ENCODE assay signal across 1 cellular context in genomic region chr15:63474810-63475316, GRCh38.
TF ChIP-seq lines count a peak whose summit lies in the region.

No MANE protein-coding gene starts in this region.

TF ChIP-seq in GM12878, 131 proteins besides CTCF, POLR2A, EP300 and RAD21 (continued from another document and continues in another):
- TF ChIP-seq, protein P1, sequence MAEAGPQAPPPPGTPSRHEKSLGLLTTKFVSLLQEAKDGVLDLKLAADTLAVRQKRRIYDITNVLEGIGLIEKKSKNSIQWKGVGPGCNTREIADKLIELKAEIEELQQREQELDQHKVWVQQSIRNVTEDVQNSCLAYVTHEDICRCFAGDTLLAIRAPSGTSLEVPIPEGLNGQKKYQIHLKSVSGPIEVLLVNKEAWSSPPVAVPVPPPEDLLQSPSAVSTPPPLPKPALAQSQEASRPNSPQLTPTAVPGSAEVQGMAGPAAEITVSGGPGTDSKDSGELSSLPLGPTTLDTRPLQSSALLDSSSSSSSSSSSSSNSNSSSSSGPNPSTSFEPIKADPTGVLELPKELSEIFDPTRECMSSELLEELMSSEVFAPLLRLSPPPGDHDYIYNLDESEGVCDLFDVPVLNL (IDR thresholded peaks at IDR 0.05; ENCODE audit: low read depth, low read length): no peak
- peak; percentile 55 to 70 for TF ChIP-seq IKZF2 (IDR thresholded peaks at IDR 0.05)
- TF ChIP-seq KAT2A (conservative IDR thresholded peaks at IDR 0.05; ENCODE audit: control insufficient read depth, low read depth, low read length): no peak
- peak; percentile 97 for TF ChIP-seq DPF2 (IDR thresholded peaks at IDR 0.05)
- no peak; the same call in 1 of the 2 replicates for TF ChIP-seq MTA3 (IDR thresholded peaks at IDR 0.05; ENCODE audit: borderline replicate concordance, low read length)
- no peak for TF ChIP-seq SRF (IDR thresholded peaks at IDR 0.05; ENCODE audit: low read depth in 2 of 2, low read length in 2 of 2)
- TF ChIP-seq SREBF1 (IDR thresholded peaks at IDR 0.05; ENCODE audit: low read length): no peak
- peak; percentile 61 to 72; a peak in 3 of 4 replicates for TF ChIP-seq BHLHE40 (IDR thresholded peaks at IDR 0.05; ENCODE audit: borderline replicate concordance in 1 of 2, low read depth in 2 of 2, low read length in 1 of 2)
- TF ChIP-seq BCL11A (IDR thresholded peaks at IDR 0.05; ENCODE audit: low read depth, low read length): peak; percentile 94
- no peak for TF ChIP-seq RB1 (IDR thresholded peaks at IDR 0.05; ENCODE audit: borderline replicate concordance)
- TF ChIP-seq ZBTB11 (CRISPR knock-in tag; IDR thresholded peaks at IDR 0.05): no peak
- TF ChIP-seq TBL1XR1 (IDR thresholded peaks at IDR 0.05; ENCODE audit: low read depth, low read length): 0 out of 2 replicates have a peak, but pooled peaks have one; percentile 26
- no peak for TF ChIP-seq ZNF24 (IDR thresholded peaks at IDR 0.05)
- TF ChIP-seq BACH1 (IDR thresholded peaks at IDR 0.05; ENCODE audit: borderline replicate concordance): peak; percentile 88; the same call in 1 of the 2 replicates
- TF ChIP-seq, protein P2, sequence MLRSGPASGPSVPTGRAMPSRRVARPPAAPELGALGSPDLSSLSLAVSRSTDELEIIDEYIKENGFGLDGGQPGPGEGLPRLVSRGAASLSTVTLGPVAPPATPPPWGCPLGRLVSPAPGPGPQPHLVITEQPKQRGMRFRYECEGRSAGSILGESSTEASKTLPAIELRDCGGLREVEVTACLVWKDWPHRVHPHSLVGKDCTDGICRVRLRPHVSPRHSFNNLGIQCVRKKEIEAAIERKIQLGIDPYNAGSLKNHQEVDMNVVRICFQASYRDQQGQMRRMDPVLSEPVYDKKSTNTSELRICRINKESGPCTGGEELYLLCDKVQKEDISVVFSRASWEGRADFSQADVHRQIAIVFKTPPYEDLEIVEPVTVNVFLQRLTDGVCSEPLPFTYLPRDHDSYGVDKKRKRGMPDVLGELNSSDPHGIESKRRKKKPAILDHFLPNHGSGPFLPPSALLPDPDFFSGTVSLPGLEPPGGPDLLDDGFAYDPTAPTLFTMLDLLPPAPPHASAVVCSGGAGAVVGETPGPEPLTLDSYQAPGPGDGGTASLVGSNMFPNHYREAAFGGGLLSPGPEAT (IDR thresholded peaks at IDR 0.05; ENCODE audit: low read depth): no peak; the same call in 1 of the 2 replicates
- TF ChIP-seq YY1 (IDR thresholded peaks at IDR 0.05; ENCODE audit: low read depth, low read length): peak; percentile 44
- no peak for TF ChIP-seq BRCA1 (IDR thresholded peaks at IDR 0.05; ENCODE audit: low read depth, low read length)
- no peak for TF ChIP-seq STAT1 (conservative IDR thresholded peaks at IDR 0.05)
- no peak; the same call in none of the 2 replicates for TF ChIP-seq ZNF384 (IDR thresholded peaks at IDR 0.05; ENCODE audit: borderline replicate concordance, low read depth, low read length)
- TF ChIP-seq ZBTB40 (IDR thresholded peaks at IDR 0.05; ENCODE audit: borderline replicate concordance): no peak
- no peak for TF ChIP-seq SUPT20H (IDR thresholded peaks at IDR 0.05; ENCODE audit: borderline replicate concordance, control insufficient read depth, low read depth, low read length)
- TF ChIP-seq IKZF1 (conservative IDR thresholded peaks at IDR 0.05): peak; percentile 32
- TF ChIP-seq ASH2L (IDR thresholded peaks at IDR 0.05; ENCODE audit: borderline replicate concordance, low read depth): 0 out of 2 replicates have a peak, but pooled peaks have one; percentile 61
- no peak for TF ChIP-seq ATF3 (IDR thresholded peaks at IDR 0.05; ENCODE audit: borderline replicate concordance, extremely low read depth, low read depth, low read length)
- 0 out of 2 replicates have a peak, but pooled peaks have one; percentile 11 for TF ChIP-seq RAD51 (IDR thresholded peaks at IDR 0.05)
- TF ChIP-seq ETV6 (conservative IDR thresholded peaks at IDR 0.05 in 1 of 2, IDR thresholded peaks at IDR 0.05 in 1 of 2; ENCODE audit: borderline replicate concordance in 1 of 2, low read depth in 1 of 2): peak in 1 of 2 experiments; percentile 69; a peak in 2 of 4 replicates
- TF ChIP-seq SUZ12 (IDR thresholded peaks at IDR 0.05; ENCODE audit: unreplicated experiment): no peak
- no peak for TF ChIP-seq SMAD1 (IDR thresholded peaks at IDR 0.05; ENCODE audit: low read depth, partially characterized antibody)
- TF ChIP-seq MLLT1 (IDR thresholded peaks at IDR 0.05): peak; percentile 91; the same call in 1 of the 2 replicates
- no peak for TF ChIP-seq E4F1 (IDR thresholded peaks at IDR 0.05; ENCODE audit: borderline replicate concordance, partially characterized antibody)
- no peak for TF ChIP-seq ZNF622 (IDR thresholded peaks at IDR 0.05)
- TF ChIP-seq RELA (IDR thresholded peaks at IDR 0.05; ENCODE audit: borderline replicate concordance, partially characterized antibody): no peak
- TF ChIP-seq CEBPB (IDR thresholded peaks at IDR 0.05; ENCODE audit: borderline replicate concordance in 1 of 2, low read depth in 2 of 2, low read length in 2 of 2): no peak
- TF ChIP-seq JUNB (IDR thresholded peaks at IDR 0.05): peak; percentile 10; the same call in 1 of the 2 replicates
- TF ChIP-seq NFXL1 (IDR thresholded peaks at IDR 0.05; ENCODE audit: borderline replicate concordance): no peak
- no peak for TF ChIP-seq ZBTB4 (CRISPR knock-in tag; IDR thresholded peaks at IDR 0.05)
- no peak; the same call in 1 of the 2 replicates for TF ChIP-seq CBFB (IDR thresholded peaks at IDR 0.05; ENCODE audit: low read depth)
- no peak for TF ChIP-seq NR2C2 (IDR thresholded peaks at IDR 0.05; ENCODE audit: borderline replicate concordance, control insufficient read depth, insufficient read length, low read depth)
- TF ChIP-seq HDGF (IDR thresholded peaks at IDR 0.05): 0 out of 2 replicates have a peak, but pooled peaks have one; percentile 62
- no peak for TF ChIP-seq ZZZ3 (IDR thresholded peaks at IDR 0.05; ENCODE audit: control insufficient read depth, insufficient read length, low read depth)
- peak; percentile 29; the same call in 1 of the 2 replicates for TF ChIP-seq FOXM1 (IDR thresholded peaks at IDR 0.05; ENCODE audit: low read depth, low read length)
- TF ChIP-seq MTA2 (IDR thresholded peaks at IDR 0.05; ENCODE audit: low read depth): peak; percentile 75
- peak; percentile 86 for TF ChIP-seq RUNX3 (IDR thresholded peaks at IDR 0.05; ENCODE audit: low read length)
- peak in 1 of 2 experiments; percentile 73; a peak in 1 of 3 replicates for TF ChIP-seq EGR1 (IDR thresholded peaks at IDR 0.05; ENCODE audit: borderline replicate concordance in 1 of 2, low read depth in 2 of 2, low read length in 2 of 2)
- TF ChIP-seq CHD4 (IDR thresholded peaks at IDR 0.05): 0 out of 2 replicates have a peak, but pooled peaks have one; percentile 87
- no peak; the same call in 1 of the 2 replicates for TF ChIP-seq SIN3A (IDR thresholded peaks at IDR 0.05; ENCODE audit: low read depth, low read length)
- TF ChIP-seq HDAC6 (IDR thresholded peaks at IDR 0.05; ENCODE audit: unreplicated experiment): no peak
